In genomic region chr13:82962422-82962821, GRCh38 we compare ENCODE assay signal across 1 cellular context.
TF ChIP-seq lines count a peak whose summit lies in the region.

No MANE protein-coding gene starts in this region.

TF ChIP-seq in IMR-90, 13 proteins besides CTCF, POLR2A, EP300 and RAD21 (continued from another document):
- TF ChIP-seq MAFK (IDR thresholded peaks at IDR 0.05; ENCODE audit: low read depth, low read length) (no peak), RFX5 (IDR thresholded peaks at IDR 0.05; ENCODE audit: low read depth, low read length) (no peak), FOS (IDR thresholded peaks at IDR 0.05; ENCODE audit: low read depth, low read length) (no peak), NFE2L2 (IDR thresholded peaks at IDR 0.05; ENCODE audit: low read depth, low read length) (no peak)
